In the genomic region with DNA sequence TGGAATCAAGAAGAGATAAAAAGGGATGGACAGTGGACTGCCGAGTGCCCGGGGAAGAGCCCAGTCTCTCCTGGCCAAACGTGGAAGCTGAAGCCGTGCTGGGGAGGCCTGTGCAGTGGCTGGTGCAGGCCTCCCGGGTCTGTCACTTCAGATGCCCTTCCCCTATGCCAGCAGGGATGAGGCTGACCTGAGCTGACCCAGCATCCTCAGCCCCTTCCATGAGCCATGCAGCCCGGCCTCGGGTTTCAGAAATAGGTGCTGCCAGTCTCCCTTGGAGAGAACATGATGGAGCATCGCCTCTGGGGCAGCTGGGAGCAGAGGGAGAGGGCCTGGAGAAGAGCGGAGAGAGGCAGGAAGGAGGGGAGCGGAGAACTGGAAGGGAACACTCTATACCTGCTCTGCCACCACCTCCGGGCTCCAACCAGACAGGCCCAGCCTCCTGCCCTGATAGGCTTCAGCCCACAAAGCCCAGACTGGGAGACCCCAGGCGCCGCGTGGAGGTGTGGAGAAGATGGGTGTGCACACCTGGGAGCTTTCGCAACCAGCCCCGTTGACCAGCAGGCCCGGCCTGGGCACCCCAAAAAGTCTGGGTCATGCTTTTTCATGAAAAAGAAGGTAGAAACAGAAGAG, we compare ENCODE assay signal across 15 cellular contexts.
"Had no signal": no experiment of that assay in that cellular context is flagged by ENCODE, and none has a peak within 500 bp of the region (broad histone marks: within the 10 kb centered on the region; RNA-seq: fewer than 3 reads in every experiment).

No MANE protein-coding gene starts in this region.

- H3K9me3 Mint-ChIP-seq: activated T-helper 1 cell treated with anti-CD3 and anti-CD28 coated beads, Interleukin-12 subunit alpha, Interleukin-12 subunit beta, Interleukin-2, Interleukin-4 antibody, amounts not matched to agents 30 ng/mL and 10 ng/mL and 1 ng/mL, durations not matched to agents 14 hours and 24 hours and 36 hours had no signal

- H3K36me3 Mint-ChIP-seq: brain had no signal

- H3K4me1 ChIP-seq: psoas muscle, thyroid gland, uterus had no signal

- H3K27ac ChIP-seq: dorsolateral prefrontal cortex, hepatocyte, psoas muscle, thyroid gland, uterus had no signal

- ATAC-seq: activated CD4-positive, alpha-beta T cell treated with anti-CD3 and anti-CD28 coated beads for 36 hours; left colon; psoas muscle had no signal

- H3K9me3 ChIP-seq: psoas muscle, thyroid gland had no signal

- H3K27me3 ChIP-seq: hepatocyte, thyroid gland, uterus had no signal

- H3K27ac Mint-ChIP-seq: activated CD4-positive, alpha-beta T cell treated with anti-CD3 and anti-CD28 coated beads for 36 hours; activated T-helper 1 cell treated with anti-CD3 and anti-CD28 coated beads, Interleukin-12 subunit alpha, Interleukin-12 subunit beta, Interleukin-2, Interleukin-4 antibody, amounts not matched to agents 30 ng/mL and 10 ng/mL and 1 ng/mL, durations not matched to agents 14 hours and 24 hours and 36 hours; brain had no signal

- DNase-seq: activated CD4-positive, alpha-beta T cell treated with anti-CD3 and anti-CD28 coated beads for 36 hours; activated CD4-positive, alpha-beta T cell treated with anti-CD3 and anti-CD28 coated beads, Interleukin-2, amount 50 U/mL, for 48 hours; caudate nucleus; mammary epithelial cell; midbrain; stimulated activated CD8-positive, alpha-beta memory T cell treated with anti-CD3 and anti-CD28 coated beads, Interleukin-4, amount 100 ng/mL, for 48 hours; stimulated activated naive CD4-positive, alpha-beta T cell; thyroid gland had no signal

- H3K4me3 ChIP-seq: dorsolateral prefrontal cortex, hepatocyte, psoas muscle, thyroid gland, uterus had no signal

- H3K4me3 Mint-ChIP-seq: activated CD4-positive, alpha-beta T cell treated with anti-CD3 and anti-CD28 coated beads for 36 hours; activated T-helper 1 cell treated with anti-CD3 and anti-CD28 coated beads, Interleukin-12 subunit alpha, Interleukin-12 subunit beta, Interleukin-2, Interleukin-4 antibody, amounts not matched to agents 30 ng/mL and 10 ng/mL and 1 ng/mL, durations not matched to agents 14 hours and 24 hours and 36 hours; brain had no signal

- H3K36me3 ChIP-seq: thyroid gland had no signal

- H3K4me1 Mint-ChIP-seq: activated CD4-positive, alpha-beta T cell treated with anti-CD3 and anti-CD28 coated beads for 36 hours; brain had no signal
